ENCODE assay signal across 21 cellular contexts in the genomic region with DNA sequence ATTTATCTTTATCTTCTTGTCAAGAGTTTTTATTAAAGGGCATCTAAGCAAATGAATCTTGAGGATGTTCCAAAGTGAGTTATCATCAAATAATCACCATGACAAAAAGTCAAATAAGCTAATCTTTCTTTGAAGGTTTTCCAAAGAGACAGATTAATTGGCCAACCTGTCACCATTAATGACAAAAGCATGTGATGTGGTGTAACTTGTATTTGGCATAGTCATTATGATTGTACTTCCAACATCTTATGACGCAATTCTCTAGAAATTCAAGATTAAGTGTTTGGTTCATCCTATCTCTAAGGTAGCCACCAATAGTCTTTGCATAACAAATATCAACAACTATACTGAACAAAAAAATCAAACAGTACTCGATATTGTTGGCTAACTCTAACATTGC. TPM values are rescaled to one million over a fixed set of nuclear protein-coding genes. Genes with fewer than 3 reads are reported as not detected.
A peak's percentile ranks its signal among the peaks of the same experiment; 100 is the strongest.
DNase-seq lines count a peak whose midpoint lies in the region; ATAC-seq and TF ChIP-seq lines count a peak whose summit lies in the region.
"Had no signal": no experiment of that assay in that cellular context is flagged by ENCODE, and none has a peak within 500 bp of the region (broad histone marks: within the 10 kb centered on the region; RNA-seq: fewer than 3 reads in every experiment).

No MANE protein-coding gene starts in this region.

- H3K9me3 ChIP-seq in breast epithelium: no peaks in the 10 kb centered on the region
- H3K9me3 ChIP-seq: adrenal gland, psoas muscle, upper lobe of left lung had no signal

- DNase-seq in MCF 10A (ENCODE audit: unreplicated experiment): peak; percentile 16
- no peak for DNase-seq in breast epithelium (ENCODE audit: low spot score in 2 of 2)
- DNase-seq in foreskin keratinocyte: peak; percentile 25 to 60
- no peak for DNase-seq in activated CD8-positive, alpha-beta memory T cell treated with anti-CD3 and anti-CD28 coated beads, Interleukin-2, amount 50 U/mL, for 4 hours
- DNase-seq in erythroblast (lab: John Stamatoyannopoulos, UW): no peak
- DNase-seq: activated CD4-positive, alpha-beta T cell treated with anti-CD3 and anti-CD28 coated beads, Interleukin-2, amount 10 ng/mL, durations not matched to agents 7 days and 5 days; adrenal gland; central memory CD4-positive, alpha-beta T cell; DMS79 treated with DMSO at 0.1 percent for 48 hours; GOT3; hippocampal formation; kidney; mesendoderm; NCI-H2081; NCI-H510A; nephron progenitor cell; psoas muscle; upper lobe of left lung had no signal

- H3K36me3 ChIP-seq in breast epithelium: no peaks in the 10 kb centered on the region
- H3K36me3 ChIP-seq: adrenal gland, upper lobe of left lung had no signal

- TF ChIP-seq POLR2A in breast epithelium (IDR thresholded peaks at IDR 0.05): no peak
- TF ChIP-seq POLR2A in erythroblast (IDR thresholded peaks at IDR 0.05; ENCODE audit: low read length): no peak

- no TSS peak for BruUV-seq in MCF 10A (replicated peaks; lab: Mats Ljungman, UMichigan)

- no peak overlapping the region for H3K27ac Mint-ChIP-seq in MCF 10A (ENCODE audit: low read depth, unreplicated experiment)
- H3K27ac Mint-ChIP-seq in activated T-helper 17 cell treated with anti-CD3 and anti-CD28 coated beads, Interleukin-2, amount 50 U/mL, for 72 hours: peak overlapping the region; percentile 77

- H3K4me1 Mint-ChIP-seq in MCF 10A (ENCODE audit: insufficient read depth, unreplicated experiment): peaks cover 29% of the 10 kb centered on the region
- H3K4me1 Mint-ChIP-seq in activated T-helper 17 cell treated with anti-CD3 and anti-CD28 coated beads, Interleukin-2, amount 50 U/mL, for 72 hours: peaks cover 52% of the 10 kb centered on the region

- H3K27me3 ChIP-seq in breast epithelium (no peaks in the 10 kb centered on the region), foreskin keratinocyte (no peaks in the 10 kb centered on the region)
- H3K27me3 ChIP-seq: adrenal gland, upper lobe of left lung had no signal

- POLR2A ChIA-PET in MCF 10A (lab: Yijun Ruan, JAX): no interaction called here

- intact Hi-C loops in MCF 10A (cut with micrococcal nuclease): no loop called here
- intact Hi-C loops in breast epithelium (cut with DNase I; ENCODE audit: low total_unique reads): no loop called here

- TF ChIP-seq CTCF in MCF 10A (IDR thresholded peaks at IDR 0.05; ENCODE audit: unreplicated experiment) (no peak), breast epithelium (IDR thresholded peaks at IDR 0.05) (no peak), foreskin keratinocyte (conservative IDR thresholded peaks at IDR 0.05) (no peak)

- H3K27me3 Mint-ChIP-seq in MCF 10A (ENCODE audit: insufficient read depth, unreplicated experiment): no peaks in the 10 kb centered on the region
- no peaks in the 10 kb centered on the region for H3K27me3 Mint-ChIP-seq in activated T-helper 17 cell treated with anti-CD3 and anti-CD28 coated beads, Interleukin-2, amount 50 U/mL, for 72 hours
- H3K27me3 Mint-ChIP-seq: activated CD4-positive, alpha-beta T cell treated with anti-CD3 and anti-CD28 coated beads, Interleukin-2, amount 10 ng/mL, durations not matched to agents 7 days and 5 days had no signal

- CTCF ChIA-PET in MCF 10A (lab: Yijun Ruan, JAX): interaction anchor here (0.6 kb wide), 1 partner anchor 26 kb away, joined by 3 read pairs; no protein-coding TSS in a partner anchor

- ATAC-seq in activated T-helper 17 cell treated with anti-CD3 and anti-CD28 coated beads, Interleukin-2, amount 50 U/mL, for 72 hours (replicated peaks): peak; percentile 11
- ATAC-seq in foreskin keratinocyte (peak; percentile 46), GM18873 (IDR thresholded peaks at IDR 0.05; ENCODE audit: low FRiP score, unreplicated experiment) (no peak), HG02798 (IDR thresholded peaks at IDR 0.05; ENCODE audit: poor library complexity, unreplicated experiment) (no peak)

- H3K4me1 ChIP-seq in breast epithelium (no peaks in the 10 kb centered on the region), foreskin keratinocyte (peaks cover 13% of the 10 kb centered on the region)

- no peaks in the 10 kb centered on the region for H3K9me3 Mint-ChIP-seq in MCF 10A (ENCODE audit: unreplicated experiment)
- no peaks in the 10 kb centered on the region for H3K9me3 Mint-ChIP-seq in activated T-helper 17 cell treated with anti-CD3 and anti-CD28 coated beads, Interleukin-2, amount 50 U/mL, for 72 hours
- H3K9me3 Mint-ChIP-seq: activated CD4-positive, alpha-beta T cell treated with anti-CD3 and anti-CD28 coated beads, Interleukin-2, amount 10 ng/mL, durations not matched to agents 7 days and 5 days; nephron progenitor cell had no signal

- H3K27ac ChIP-seq in breast epithelium: no peak overlapping the region
- H3K27ac ChIP-seq in foreskin keratinocyte: peak overlapping the region; percentile 37
- H3K27ac ChIP-seq: psoas muscle had no signal

- H3K4me3 Mint-ChIP-seq in MCF 10A (ENCODE audit: unreplicated experiment): no peak overlapping the region
- peak overlapping the region; percentile 63 for H3K4me3 Mint-ChIP-seq in activated T-helper 17 cell treated with anti-CD3 and anti-CD28 coated beads, Interleukin-2, amount 50 U/mL, for 72 hours
- H3K4me3 Mint-ChIP-seq: activated CD4-positive, alpha-beta T cell treated with anti-CD3 and anti-CD28 coated beads, Interleukin-2, amount 10 ng/mL, durations not matched to agents 7 days and 5 days; nephron progenitor cell had no signal

- H3K4me3 ChIP-seq in breast epithelium: no peak overlapping the region
- H3K4me3 ChIP-seq: adrenal gland, psoas muscle, upper lobe of left lung had no signal

- no peaks in the 10 kb centered on the region for H3K36me3 Mint-ChIP-seq in MCF 10A (ENCODE audit: insufficient read depth, unreplicated experiment)
- no peaks in the 10 kb centered on the region for H3K36me3 Mint-ChIP-seq in activated T-helper 17 cell treated with anti-CD3 and anti-CD28 coated beads, Interleukin-2, amount 50 U/mL, for 72 hours (ENCODE audit: low read depth)

RNA-seq across cellular contexts. Expression of gene RBMS1, which starts 28.6 kb away (rescaled TPM):
- total RNA-seq in MCF 10A (2022): 65.4 and 66.8 TPM in 2 replicates
- 10 to 100 TPM; 81.3 to 96.2 (median 92.1) TPM for total RNA-seq in breast epithelium
- 10 to 100 TPM; 45.0 to 62.1 TPM for total RNA-seq in activated T-helper 17 cell treated with anti-CD3 and anti-CD28 coated beads, Interleukin-2, amount 50 U/mL, for 72 hours
- total RNA-seq in foreskin keratinocyte: 65.0 and 67.4 TPM in 2 replicates
- 18.6 and 20.6 TPM in 2 replicates for polyA plus RNA-seq in foreskin keratinocyte

Comparison
In these comparisons a context has a peak if more than half of its experiments do, and no peak if none do; other contexts are left out.
1. DNase-seq: peak in MCF 10A (single experiment) and foreskin keratinocyte (2 of 2); none in breast epithelium (0 of 2), activated CD8-positive, alpha-beta memory T cell treated with anti-CD3 and anti-CD28 coated beads, Interleukin-2, amount 50 U/mL, for 4 hours (single experiment) and erythroblast (0 of 2).
2. ATAC-seq: peak in activated T-helper 17 cell treated with anti-CD3 and anti-CD28 coated beads, Interleukin-2, amount 50 U/mL, for 72 hours (single experiment) and foreskin keratinocyte (single experiment); none in GM18873 (single experiment) and HG02798 (single experiment).